In the genomic region with DNA sequence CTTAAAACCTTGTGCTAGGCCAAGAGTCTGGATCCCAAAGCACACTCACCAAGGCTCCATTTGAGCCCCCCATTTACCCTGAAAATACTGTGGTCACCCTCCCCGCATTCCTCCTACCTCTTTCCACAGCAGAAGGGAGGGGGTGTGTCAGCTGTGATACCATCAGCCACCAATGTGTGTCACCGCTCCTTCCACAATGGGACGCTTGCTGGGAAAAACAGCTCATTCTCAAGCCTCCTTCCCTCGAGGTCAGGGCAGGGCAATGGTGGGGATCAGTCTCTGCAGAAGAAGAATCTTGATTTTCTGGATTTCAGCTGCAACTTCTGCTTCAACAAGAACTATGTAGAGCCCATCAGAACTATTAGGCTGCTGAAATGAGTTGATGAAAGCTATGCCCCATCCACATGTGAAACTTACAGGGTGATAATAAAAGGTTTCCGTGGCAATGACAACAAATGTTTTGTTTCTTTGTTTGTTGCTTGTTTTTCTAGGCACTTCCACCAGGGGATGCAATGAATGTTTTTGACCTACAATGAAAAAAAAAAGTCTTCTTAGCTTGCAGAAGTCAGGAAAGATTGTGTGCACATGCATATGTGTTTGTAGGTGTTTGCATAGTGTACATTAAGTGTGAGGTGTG, we compare ENCODE assay signal across 8 cellular contexts. TPM values are rescaled to one million over a fixed set of nuclear protein-coding genes. Genes with fewer than 3 reads are reported as not detected.
DNase-seq lines count a peak whose midpoint lies in the region; ATAC-seq and TF ChIP-seq lines count a peak whose summit lies in the region.

No MANE protein-coding gene starts in this region.

- DNase-seq in A172 (ENCODE audit: low spot score) (peak; percentile 19), GM10266 (ENCODE audit: extremely low spot score) (no peak), RWPE1 (ENCODE audit: low spot score) (peak; percentile 21), iPS-NIHi11 (ENCODE audit: low spot score) (peak; percentile 72), omental fat pad (ENCODE audit: low spot score) (no peak), NCI-H2196 (lab: John Stamatoyannopoulos, UW; ENCODE audit: unreplicated experiment) (no peak)

- TF ChIP-seq CTCF in GM10266 (IDR thresholded peaks at IDR 0.05; ENCODE audit: control insufficient read depth, insufficient read depth, low read depth, missing control alignments) (peak; percentile 14), RWPE1 (conservative IDR thresholded peaks at IDR 0.05; ENCODE audit: low read depth) (no peak), omental fat pad (IDR thresholded peaks at IDR 0.05) (no peak)

- H3K27ac ChIP-seq in RWPE1 = no peak overlapping the region

- CTCF ChIA-PET in RWPE1 (lab: Yijun Ruan, JAX) = interaction anchor here (0.5 to 1.3 kb wide), 4 partner anchors 87 to 1257 kb away, joined by 3 to 6 read pairs (median 5); a partner anchor contains a TSS

- ATAC-seq in omental fat pad (ENCODE audit: low FRiP score) (no peak), HG03280 (IDR thresholded peaks at IDR 0.05; ENCODE audit: unreplicated experiment) (no peak), HG03469 (IDR thresholded peaks at IDR 0.05; ENCODE audit: unreplicated experiment) (no peak)

- POLR2A ChIA-PET in RWPE1 (lab: Yijun Ruan, JAX; ENCODE audit: low non-redundant PET) = no interaction called here

RNA-seq across cellular contexts. Expression of a gene that starts 26.4 kb away (rescaled TPM):
- 6.7 and 9.4 TPM in 2 replicates for total RNA-seq in A172 (2014; rRNA removed; shearing (Covaris generic))
- total RNA-seq in omental fat pad = 10 to 100 TPM; 12.2 to 29.6 (median 16.1) TPM

Comparison
In these comparisons a context has a peak if more than half of its experiments do, and no peak if none do; other contexts are left out.
1. DNase-seq: peak in A172 (single experiment), RWPE1 (single experiment) and iPS-NIHi11 (single experiment); none in GM10266 (single experiment), omental fat pad (single experiment) and NCI-H2196 (single experiment).